Comparison of ENCODE assay signal across 17 cellular contexts in the genomic region with DNA sequence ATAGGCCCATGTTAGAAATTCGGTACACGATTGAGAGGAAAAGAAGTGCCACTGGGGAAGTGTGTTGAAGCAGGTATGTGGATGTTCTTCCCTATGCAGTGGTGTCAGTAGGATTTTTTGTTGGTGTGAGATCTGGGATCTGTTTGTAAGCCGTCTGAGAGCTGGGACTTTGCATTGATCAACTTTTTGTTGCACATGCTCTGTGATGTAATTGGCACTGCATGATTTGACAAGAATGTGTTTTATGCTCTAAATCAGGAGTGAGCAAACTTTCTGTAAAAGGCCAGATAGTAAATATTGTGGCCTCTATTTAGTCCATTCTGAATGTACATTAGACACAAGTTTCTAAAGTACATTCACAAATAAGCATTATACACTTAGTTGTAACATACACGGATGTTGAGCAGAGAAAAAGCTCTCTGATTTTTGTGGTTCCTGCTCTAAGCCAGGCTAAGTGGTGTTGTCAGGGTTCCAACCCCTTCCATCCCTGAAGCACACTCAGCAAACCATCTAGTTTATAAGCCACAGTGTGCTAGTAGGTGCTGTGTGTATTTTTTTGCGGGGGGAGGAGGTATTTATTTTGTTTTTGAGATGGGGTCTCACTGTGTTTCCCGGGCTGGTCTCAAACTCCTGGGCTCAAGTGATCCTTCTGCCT.
A peak's percentile ranks its signal among the peaks of the same experiment; 100 is the strongest.
DNase-seq lines count a peak whose midpoint lies in the region; ATAC-seq and TF ChIP-seq lines count a peak whose summit lies in the region.
"Had no signal": no experiment of that assay in that cellular context is flagged by ENCODE, and none has a peak within 500 bp of the region (broad histone marks: within the 10 kb centered on the region; RNA-seq: fewer than 3 reads in every experiment).

No MANE protein-coding gene starts in this region.

- WGBS in stomach, 5 donors, result 60 to 79% (median 61%) methylated on average over 6 of the region's 6 CpGs

- H3K4me3 ChIP-seq in stomach, result no peak overlapping the region
- H3K4me3 ChIP-seq: A549, BLaER1 had no signal

- H3K27me3 ChIP-seq in stomach, result no peaks in the 10 kb centered on the region
- H3K27me3 ChIP-seq: BLaER1 had no signal

- ATAC-seq in left lobe of liver (peak; percentile 20), HG02840 (IDR thresholded peaks at IDR 0.05; ENCODE audit: low FRiP score, unreplicated experiment) (no peak)
- ATAC-seq: A549, Panc1 had no signal

- TF ChIP-seq EP300 in stomach (IDR thresholded peaks at IDR 0.05), result no peak

- peak overlapping the region; percentile 40 for H3K27ac ChIP-seq in 22Rv1
- peak overlapping the region; percentile 19 to 93 (median 68) for H3K27ac ChIP-seq in stomach
- H3K27ac ChIP-seq: A549, BLaER1 had no signal

- H3K36me3 ChIP-seq in stomach, result no peaks in the 10 kb centered on the region
- H3K36me3 ChIP-seq: BLaER1 had no signal

- DNase-seq in DMS79 treated with DMSO at 0.1 percent for 48 hours (lab: John Stamatoyannopoulos, UW), result peak; percentile 67
- DNase-seq in left lobe of liver (ENCODE audit: low spot score), result no peak
- no peak for DNase-seq in stomach
- no peak for DNase-seq in NAMALWA (ENCODE audit: low spot score)
- no peak for DNase-seq in stimulated activated naive CD4-positive, alpha-beta T cell (lab: John Stamatoyannopoulos, UW)
- DNase-seq: CD8-positive, alpha-beta memory T cell; DND-41; H9; Kasumi-1; MM.1S; NCI-H1092 treated with DMSO at 0.1 percent for 48 hours; Right ventricle myocardium superior had no signal

- peaks cover 5 to 62% (median 35%) of the 10 kb centered on the region in 4 donors for H3K4me1 ChIP-seq in stomach
- H3K4me1 ChIP-seq: BLaER1 had no signal

- H3K9me3 ChIP-seq in stomach, result no peaks in the 10 kb centered on the region
- H3K9me3 ChIP-seq: A549, BLaER1 had no signal

- TF ChIP-seq CTCF in 22Rv1 (IDR thresholded peaks at IDR 0.05) (no peak), stomach (IDR thresholded peaks at IDR 0.05) (no peak)

- intact Hi-C loops in stomach (cut with DNase I; ENCODE audit: low total_unique reads), result no loop called here

- TF ChIP-seq POLR2A in stomach (IDR thresholded peaks at IDR 0.05), result no peak
